In the genomic region with DNA sequence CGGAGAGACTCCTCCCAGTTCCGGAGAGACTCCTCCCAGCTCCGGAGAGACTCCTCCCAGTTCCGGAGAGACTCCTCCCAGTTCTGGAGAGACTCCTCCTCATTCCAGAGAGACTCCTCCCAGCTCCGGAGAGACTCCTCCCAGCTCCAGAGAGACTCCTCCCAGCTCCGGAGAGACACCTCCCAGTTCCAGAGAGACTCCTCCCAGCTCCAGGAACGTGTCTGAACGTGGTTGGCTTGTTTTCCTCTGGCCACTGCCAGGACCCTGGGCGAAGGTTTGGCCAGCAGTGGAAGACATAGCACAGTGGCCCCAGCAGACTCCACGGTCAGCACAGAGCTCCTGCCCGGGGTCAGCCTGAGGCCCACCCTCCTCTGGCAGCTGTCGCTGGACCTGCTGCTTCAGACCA, we compare ENCODE assay signal across 21 cellular contexts.
DNase-seq lines count a peak whose midpoint lies in the region; ATAC-seq and TF ChIP-seq lines count a peak whose summit lies in the region.
"Had no signal": no experiment of that assay in that cellular context is flagged by ENCODE, and none has a peak within 500 bp of the region (broad histone marks: within the 10 kb centered on the region; RNA-seq: fewer than 3 reads in every experiment).

No MANE protein-coding gene starts in this region.

- no peak overlapping the region for H3K4me3 ChIP-seq in right cardiac atrium (ENCODE audit: low read length)
- no peak overlapping the region for H3K4me3 ChIP-seq in right atrium auricular region
- no peak overlapping the region for H3K4me3 ChIP-seq in coronary artery
- no peak overlapping the region for H3K4me3 ChIP-seq in upper lobe of right lung
- no peak overlapping the region for H3K4me3 ChIP-seq in naive thymus-derived CD4-positive, alpha-beta T cell (ENCODE audit: low read length)
- H3K4me3 ChIP-seq: A549 had no signal

- H3K9me3 Mint-ChIP-seq in naive thymus-derived CD4-positive, alpha-beta T cell, result peaks cover 0 to 2% (median 0%) of the 10 kb centered on the region in 11 donors
- H3K9me3 Mint-ChIP-seq: CD8-positive, alpha-beta T cell; IgD-negative memory B cell had no signal

- H3K27me3 ChIP-seq in right cardiac atrium (ENCODE audit: control insufficient read depth, insufficient read depth) (no peaks in the 10 kb centered on the region), right atrium auricular region (no peaks in the 10 kb centered on the region), upper lobe of right lung (no peaks in the 10 kb centered on the region)
- peaks cover 0 to 11% of the 10 kb centered on the region in 2 donors for H3K27me3 ChIP-seq in naive thymus-derived CD4-positive, alpha-beta T cell (ENCODE audit: control insufficient read depth in 2 of 2, insufficient read depth in 2 of 2, low read length in 2 of 2)

- intact Hi-C loops in right cardiac atrium (cut with DNase I) (no loop called here), upper lobe of right lung (cut with DNase I) (no loop called here)
- intact Hi-C loops in naive thymus-derived CD4-positive, alpha-beta T cell (cut with micrococcal nuclease), result loop anchor here in 1 of 2 donors (2.0 kb wide), 1 partner anchor 122 kb away; a partner anchor contains a TSS

- no peak overlapping the region for H3K27ac Mint-ChIP-seq in naive thymus-derived CD4-positive, alpha-beta T cell
- H3K27ac Mint-ChIP-seq: CD8-positive, alpha-beta T cell; IgD-negative memory B cell had no signal

- peak; percentile 15 to 54 for ATAC-seq in right cardiac atrium
- peak; percentile 25 for ATAC-seq in upper lobe of right lung
- no peak for ATAC-seq in GM21381 (IDR thresholded peaks at IDR 0.05; ENCODE audit: unreplicated experiment)
- no peak for ATAC-seq in naive thymus-derived CD4-positive, alpha-beta T cell
- ATAC-seq in HG03442 (IDR thresholded peaks at IDR 0.05; ENCODE audit: unreplicated experiment), result no peak
- ATAC-seq: A549; CD8-positive, alpha-beta T cell; Right ventricle myocardium inferior had no signal

- 72% methylated on average over 12 of the region's 12 CpGs for WGBS in right cardiac atrium

- H3K9me3 ChIP-seq in right cardiac atrium (ENCODE audit: control insufficient read depth, low read length) (no peaks in the 10 kb centered on the region), right atrium auricular region (no peaks in the 10 kb centered on the region), upper lobe of right lung (no peaks in the 10 kb centered on the region)
- H3K9me3 ChIP-seq in naive thymus-derived CD4-positive, alpha-beta T cell (ENCODE audit: control insufficient read depth in 2 of 3, low read length in 3 of 3), result no peaks in the 10 kb centered on the region
- H3K9me3 ChIP-seq: A549 had no signal

- H3K27ac ChIP-seq in right cardiac atrium (ENCODE audit: low read length) (no peak overlapping the region), right atrium auricular region (no peak overlapping the region), coronary artery (no peak overlapping the region), upper lobe of right lung (no peak overlapping the region)
- H3K27ac ChIP-seq in naive thymus-derived CD4-positive, alpha-beta T cell (ENCODE audit: low read depth, low read length), result no peak overlapping the region
- H3K27ac ChIP-seq: A549 had no signal

- no peak overlapping the region for H3K4me3 Mint-ChIP-seq in naive thymus-derived CD4-positive, alpha-beta T cell
- H3K4me3 Mint-ChIP-seq: CD8-positive, alpha-beta T cell; IgD-negative memory B cell had no signal

- CTCF ChIA-PET in naive thymus-derived CD4-positive, alpha-beta T cell (lab: Charles Lee), result interaction anchor here (0.7 kb wide), 1 partner anchor 25 kb away, joined by 5 read pairs; no protein-coding TSS in a partner anchor

- H3K27me3 Mint-ChIP-seq in naive thymus-derived CD4-positive, alpha-beta T cell, result peaks cover 36 to 75% (median 47%) of the 10 kb centered on the region in 5 donors

- POLR2A ChIA-PET in naive thymus-derived CD4-positive, alpha-beta T cell (lab: Charles Lee), result no interaction called here

- TF ChIP-seq CTCF in right atrium auricular region (IDR thresholded peaks at IDR 0.05), result no peak
- no peak for TF ChIP-seq CTCF in coronary artery (IDR thresholded peaks at IDR 0.05)
- TF ChIP-seq CTCF in upper lobe of right lung (IDR thresholded peaks at IDR 0.05), result no peak

- H3K4me1 Mint-ChIP-seq in naive thymus-derived CD4-positive, alpha-beta T cell, result peaks cover 29 to 67% (median 53%) of the 10 kb centered on the region in 7 donors

- no peaks in the 10 kb centered on the region for H3K36me3 Mint-ChIP-seq in naive thymus-derived CD4-positive, alpha-beta T cell
- H3K36me3 Mint-ChIP-seq: CD8-positive, alpha-beta T cell; IgD-negative memory B cell had no signal

- DNase-seq in right cardiac atrium (peak in 1 of 3 donors; percentile 72), right atrium auricular region (ENCODE audit: low spot score) (no peak), coronary artery (ENCODE audit: low spot score) (peak; percentile 65), mesenteric fat pad (ENCODE audit: low spot score) (peak; percentile 68), upper lobe of right lung (peak; percentile 59)
- no peak for DNase-seq in naive thymus-derived CD4-positive, alpha-beta T cell
- DNase-seq: DMS79, GOT3, Kasumi-1, MM.1S, NCI-H1092 treated with DMSO at 0.1 percent for 48 hours, NCI-H146, NCI-H2029 treated with DMSO at 0.1 percent for 48 hours, NCI-H446 treated with DMSO at 0.1 percent for 48 hours, NCI-H774 had no signal

- H3K4me1 ChIP-seq in right cardiac atrium (ENCODE audit: control insufficient read depth, insufficient read depth, low read length) (no peaks in the 10 kb centered on the region), right atrium auricular region (peaks cover 0 to 8% of the 10 kb centered on the region in 2 donors), upper lobe of right lung (peaks cover 15% of the 10 kb centered on the region)
- H3K4me1 ChIP-seq in naive thymus-derived CD4-positive, alpha-beta T cell (ENCODE audit: control insufficient read depth in 2 of 2, insufficient read depth in 2 of 2, low read length in 2 of 2), result peaks cover 8 to 36% of the 10 kb centered on the region in 2 donors
- H3K4me1 ChIP-seq: A549 had no signal

- H3K36me3 ChIP-seq in right atrium auricular region, result no peaks in the 10 kb centered on the region
- H3K36me3 ChIP-seq in upper lobe of right lung, result no peaks in the 10 kb centered on the region
- H3K36me3 ChIP-seq in naive thymus-derived CD4-positive, alpha-beta T cell (ENCODE audit: control insufficient read depth in 2 of 3, insufficient read depth in 3 of 3, low read length in 3 of 3), result no peaks in the 10 kb centered on the region

Comparison
In these comparisons a context has a peak if more than half of its experiments do, and no peak if none do; other contexts are left out.
1. ATAC-seq: peak in right cardiac atrium (2 of 2) and upper lobe of right lung (single experiment); none in GM21381 (single experiment), naive thymus-derived CD4-positive, alpha-beta T cell (single experiment) and HG03442 (single experiment).
2. DNase-seq: peak in coronary artery (single experiment), mesenteric fat pad (single experiment) and upper lobe of right lung (single experiment); none in right atrium auricular region (single experiment) and naive thymus-derived CD4-positive, alpha-beta T cell (0 of 9).